Comparison of ENCODE assay signal across 8 cellular contexts in the genomic region with DNA sequence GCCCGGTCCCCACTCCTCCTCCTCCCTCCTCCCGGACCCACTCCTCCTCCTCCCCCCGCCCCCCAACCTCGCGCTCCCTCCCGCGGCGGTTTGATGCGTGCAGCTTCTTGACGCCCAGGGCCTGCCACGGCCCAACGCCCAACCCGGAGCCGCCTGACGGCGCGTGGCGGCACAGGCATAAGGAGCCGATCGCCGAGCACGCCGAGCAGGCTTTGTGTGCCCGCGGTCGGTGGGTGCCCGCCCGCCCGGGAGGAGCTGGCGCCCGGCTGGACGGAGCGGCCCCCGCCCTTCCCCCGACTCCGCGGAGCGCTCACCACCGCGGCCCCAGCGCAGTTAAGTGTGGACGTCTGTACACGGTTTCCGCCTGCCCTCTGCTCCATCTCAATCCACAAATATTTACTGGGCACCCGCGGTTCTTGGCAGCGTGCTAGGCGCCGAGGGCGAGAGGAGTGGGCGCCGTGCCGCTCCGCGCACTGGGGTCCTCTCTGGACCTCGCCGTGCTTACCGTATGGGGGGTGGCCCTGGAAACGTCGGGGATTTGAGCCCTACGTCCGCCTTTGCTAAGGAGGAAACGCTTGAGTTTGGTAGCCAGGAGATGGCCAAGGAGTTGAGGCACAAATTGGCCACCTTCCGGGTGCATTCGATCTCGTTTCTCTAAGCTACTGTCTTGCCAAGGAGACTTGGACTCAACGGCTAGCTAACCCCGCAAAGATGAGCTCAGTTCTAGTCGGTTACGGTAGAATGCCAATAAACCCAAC.
A peak's percentile ranks its signal among the peaks of the same experiment; 100 is the strongest.
DNase-seq lines count a peak whose midpoint lies in the region; ATAC-seq and TF ChIP-seq lines count a peak whose summit lies in the region.

No MANE protein-coding gene starts in this region.

- DNase-seq in AG10803 (ENCODE audit: low read depth) (peak; percentile 97), NCI-H510A treated with DMSO at 0.1 percent for 48 hours (lab: John Stamatoyannopoulos, UW) (peak; percentile 75), choroid plexus epithelial cell (ENCODE audit: low read depth) (peak; percentile 98), kidney tubule cell (ENCODE audit: low spot score) (peak; percentile 97)
- peak; percentile 97 to 98 for DNase-seq in activated CD4-positive, alpha-beta T cell treated with anti-CD3 and anti-CD28 coated beads for 4 hours
- peak; percentile 96 to 98 for DNase-seq in stimulated activated CD4-positive, alpha-beta T cell treated with anti-CD3 and anti-CD28 coated beads, Interleukin-15, amount 100 ng/mL, for 48 hours (ENCODE audit: low read depth in 2 of 2)

- TF ChIP-seq CTCF in AG10803 (conservative IDR thresholded peaks at IDR 0.05; ENCODE audit: low read length) (0 out of 2 replicates have a peak, but pooled peaks have one; percentile 2), choroid plexus epithelial cell (conservative IDR thresholded peaks at IDR 0.05; ENCODE audit: low read depth, low read length) (peak; percentile 13)

- H3K4me3 ChIP-seq in AG10803 (ENCODE audit: low read length) (peak overlapping the region; percentile 97), choroid plexus epithelial cell (ENCODE audit: low read depth, low read length) (peak overlapping the region; percentile 95)

- ATAC-seq in GM19043 (IDR thresholded peaks at IDR 0.05; ENCODE audit: low read depth, unreplicated experiment) (peak; percentile 62), HG03442 (IDR thresholded peaks at IDR 0.05; ENCODE audit: unreplicated experiment) (peak; percentile 60)

Comparison
In these comparisons a context has a peak if more than half of its experiments do, and no peak if none do; other contexts are left out.
1. Peak in every context shown above with its lines: DNase-seq, ATAC-seq and H3K4me3 ChIP-seq.